In genomic region chr15:68801572-68802148, GRCh38 we compare ENCODE assay signal across 19 cellular contexts. TPM values are rescaled to one million over a fixed set of nuclear protein-coding genes. Genes with fewer than 3 reads are reported as not detected.
DNase-seq lines count a peak whose midpoint lies in the region; ATAC-seq and TF ChIP-seq lines count a peak whose summit lies in the region.
"Had no signal": no experiment of that assay in that cellular context is flagged by ENCODE, and none has a peak within 500 bp of the region (broad histone marks: within the 10 kb centered on the region; RNA-seq: fewer than 3 reads in every experiment).

No MANE protein-coding gene starts in this region.

- no peak overlapping the region for H3K4me3 Mint-ChIP-seq in activated T-cell treated with anti-CD3 and anti-CD28 coated beads, Interleukin-2, amount 50 U/mL, for 24 hours
- H3K4me3 Mint-ChIP-seq in endothelial cell (ENCODE audit: unreplicated experiment) (peak overlapping the region; percentile 51), nephron progenitor cell (no peak overlapping the region)

- H3K27me3 ChIP-seq in OCI-LY3 (ENCODE audit: low read depth, low read length), result no peaks in the 10 kb centered on the region

- no peaks in the 10 kb centered on the region for H3K27me3 Mint-ChIP-seq in activated T-cell treated with anti-CD3 and anti-CD28 coated beads, Interleukin-2, amount 50 U/mL, for 24 hours
- peaks cover 6% of the 10 kb centered on the region for H3K27me3 Mint-ChIP-seq in endothelial cell (ENCODE audit: unreplicated experiment)
- no peaks in the 10 kb centered on the region for H3K27me3 Mint-ChIP-seq in nephron progenitor cell (ENCODE audit: low read depth, poor library complexity)
- H3K27me3 Mint-ChIP-seq: naive thymus-derived CD8-positive, alpha-beta T cell had no signal

- H3K4me2 ChIP-seq in OCI-LY3 (ENCODE audit: low read length), result no peak overlapping the region
- H3K4me2 ChIP-seq: A549 had no signal

- H3K9me3 ChIP-seq in OCI-LY3 (ENCODE audit: insufficient read depth, low read length), result no peaks in the 10 kb centered on the region
- H3K9me3 ChIP-seq: A549, psoas muscle, thoracic aorta had no signal

- H4K20me1 ChIP-seq in OCI-LY3 (ENCODE audit: insufficient read depth, low read length), result peaks cover 97% of the 10 kb centered on the region

- H2AFZ ChIP-seq in OCI-LY3 (ENCODE audit: low read depth, low read length), result no peak overlapping the region

- peak overlapping the region; percentile 7 for H3K27ac Mint-ChIP-seq in activated T-cell treated with anti-CD3 and anti-CD28 coated beads, Interleukin-2, amount 50 U/mL, for 24 hours
- H3K27ac Mint-ChIP-seq in endothelial cell (ENCODE audit: unreplicated experiment), result no peak overlapping the region
- H3K27ac Mint-ChIP-seq in nephron progenitor cell, result no peak overlapping the region

- peaks cover 42% of the 10 kb centered on the region for H3K4me1 ChIP-seq in OCI-LY3 (ENCODE audit: low read length)

- no peak overlapping the region for H3K9ac ChIP-seq in OCI-LY3 (ENCODE audit: low read length)

- TF ChIP-seq CTCF in OCI-LY3 (IDR thresholded peaks at IDR 0.05; ENCODE audit: low read depth, low read length) (no peak), endothelial cell (IDR thresholded peaks at IDR 0.05; ENCODE audit: unreplicated experiment) (no peak), nephron progenitor cell (IDR thresholded peaks at IDR 0.05) (no peak)

- no peak for ATAC-seq in GM21825 (IDR thresholded peaks at IDR 0.05; ENCODE audit: unreplicated experiment)
- ATAC-seq: A549; naive thymus-derived CD8-positive, alpha-beta T cell; psoas muscle had no signal

- 0 out of 2 replicates have a peak overlapping the region, but pooled peaks have one; percentile 1 for H3K27ac ChIP-seq in OCI-LY3 (ENCODE audit: low read length)
- H3K27ac ChIP-seq: C4-2B, psoas muscle, thoracic aorta had no signal

- peaks cover 92% of the 10 kb centered on the region for H3K4me1 Mint-ChIP-seq in activated T-cell treated with anti-CD3 and anti-CD28 coated beads, Interleukin-2, amount 50 U/mL, for 24 hours (ENCODE audit: low read depth)
- H3K4me1 Mint-ChIP-seq in endothelial cell (ENCODE audit: unreplicated experiment) (peaks cover 64% of the 10 kb centered on the region), nephron progenitor cell (peaks cover 64% of the 10 kb centered on the region)

- H3K36me3 ChIP-seq in OCI-LY3 (replicated peaks; ENCODE audit: low read depth, low read length), result peaks cover 40% of the 10 kb centered on the region
- H3K36me3 ChIP-seq: thoracic aorta had no signal

- peak; percentile 8 for DNase-seq in activated T-cell treated with anti-CD3 and anti-CD28 coated beads, Interleukin-2, amount 50 U/mL, for 24 hours
- DNase-seq in activated T-cell treated with anti-CD3 and anti-CD28 coated beads, Interleukin-2, amount 50 U/mL, for 48 hours, result no peak
- DNase-seq in endothelial cell (ENCODE audit: low spot score), result no peak
- DNase-seq in stimulated activated CD8-positive, alpha-beta memory T cell treated with anti-CD3 and anti-CD28 coated beads, Interleukin-4, amount 100 ng/mL, for 48 hours, result peak; percentile 18
- DNase-seq in nephron progenitor cell, result no peak
- no peak for DNase-seq in activated CD4-positive, alpha-beta T cell treated with anti-CD3 and anti-CD28 coated beads, Interleukin-2, amount 50 U/mL, for 1 hour
- DNase-seq: activated CD4-positive, alpha-beta T cell treated with anti-CD3 and anti-CD28 coated beads for 48 hours; effector CD8-positive, alpha-beta T cell; glutamatergic neuron; naive thymus-derived CD8-positive, alpha-beta T cell; NCI-H1436 treated with DMSO at 0.1 percent for 48 hours; NCI-H2227 treated with DMSO at 0.1 percent for 48 hours; psoas muscle had no signal

- peaks cover 99% of the 10 kb centered on the region for H3K79me2 ChIP-seq in OCI-LY3 (ENCODE audit: low read length)

- H3K4me3 ChIP-seq in OCI-LY3 (ENCODE audit: low read length), result no peak overlapping the region
- H3K4me3 ChIP-seq: A549, lung, psoas muscle, thoracic aorta had no signal

- no peaks in the 10 kb centered on the region for H3K9me3 Mint-ChIP-seq in activated T-cell treated with anti-CD3 and anti-CD28 coated beads, Interleukin-2, amount 50 U/mL, for 24 hours
- H3K9me3 Mint-ChIP-seq in endothelial cell (ENCODE audit: unreplicated experiment) (no peaks in the 10 kb centered on the region), nephron progenitor cell (no peaks in the 10 kb centered on the region)
- H3K9me3 Mint-ChIP-seq: naive thymus-derived CD8-positive, alpha-beta T cell had no signal

- H3K36me3 Mint-ChIP-seq in activated T-cell treated with anti-CD3 and anti-CD28 coated beads, Interleukin-2, amount 50 U/mL, for 24 hours (ENCODE audit: low read depth), result peaks cover 84% of the 10 kb centered on the region
- H3K36me3 Mint-ChIP-seq in endothelial cell (ENCODE audit: low read depth, unreplicated experiment) (peaks cover 13% of the 10 kb centered on the region), nephron progenitor cell (ENCODE audit: low read depth) (peaks cover 47% of the 10 kb centered on the region)

RNA-seq across cellular contexts. Expression of gene ANP32A, which starts 19.0 kb away (rescaled TPM):
- total RNA-seq in endothelial cell (ENCODE audit: unreplicated experiment), result 248 TPM

Comparison
In these comparisons a context has a peak if more than half of its experiments do, and no peak if none do; other contexts are left out.
1. DNase-seq: peak in activated T-cell treated with anti-CD3 and anti-CD28 coated beads, Interleukin-2, amount 50 U/mL, for 24 hours (single experiment) and stimulated activated CD8-positive, alpha-beta memory T cell treated with anti-CD3 and anti-CD28 coated beads, Interleukin-4, amount 100 ng/mL, for 48 hours (single experiment); none in activated T-cell treated with anti-CD3 and anti-CD28 coated beads, Interleukin-2, amount 50 U/mL, for 48 hours (0 of 2), endothelial cell (single experiment), nephron progenitor cell (single experiment) and activated CD4-positive, alpha-beta T cell treated with anti-CD3 and anti-CD28 coated beads, Interleukin-2, amount 50 U/mL, for 1 hour (single experiment).